Comparison of ENCODE assay signal across 1 cellular context in the genomic region with DNA sequence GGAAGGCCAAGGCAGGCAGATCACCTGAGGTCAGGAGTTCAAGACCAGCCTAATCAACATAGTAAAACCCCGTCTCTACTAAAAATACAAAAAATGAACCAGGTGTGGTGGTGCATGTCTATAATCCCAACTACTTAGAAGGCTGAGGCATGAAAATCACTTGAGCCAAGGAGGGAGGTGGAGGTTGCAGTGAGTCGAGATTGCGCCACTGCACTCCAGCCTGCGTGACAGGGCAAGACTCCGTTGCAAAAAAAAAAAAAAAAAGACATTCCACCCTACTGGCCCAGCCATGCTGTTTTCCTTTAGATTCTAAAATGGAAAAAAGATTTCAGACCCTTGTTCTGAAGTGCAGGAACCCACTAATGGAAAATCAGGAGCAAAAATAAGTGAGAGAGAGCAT.
TF ChIP-seq lines count a peak whose summit lies in the region.

No MANE protein-coding gene starts in this region.

TF ChIP-seq in IMR-90, 13 proteins besides CTCF, POLR2A, EP300 and RAD21 (continued from another document):
- TF ChIP-seq CEBPB (IDR thresholded peaks at IDR 0.05; ENCODE audit: low read depth, low read length) = peak; percentile 80
